Comparison of ENCODE assay signal across 28 cellular contexts in the genomic region with DNA sequence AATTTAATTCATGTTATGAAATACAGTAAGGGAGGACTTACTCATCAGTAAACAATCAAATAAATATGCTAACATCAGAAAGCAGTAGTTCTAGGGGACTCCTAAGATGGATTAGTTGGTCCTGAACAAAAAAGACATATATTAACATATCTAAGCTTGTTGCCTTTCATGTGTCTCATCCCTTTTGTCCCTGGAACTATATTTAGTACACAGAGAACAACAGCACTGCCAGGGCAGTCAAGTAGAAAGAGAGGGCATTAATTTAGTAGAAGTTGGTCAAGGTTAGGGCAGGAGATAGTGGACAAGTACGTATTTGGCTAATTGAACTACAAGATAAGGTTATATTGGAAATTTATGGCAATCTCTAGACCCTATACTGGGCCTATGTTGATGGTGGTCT.
"Had no signal": no experiment of that assay in that cellular context is flagged by ENCODE, and none has a peak within 500 bp of the region (broad histone marks: within the 10 kb centered on the region; RNA-seq: fewer than 3 reads in every experiment).

No MANE protein-coding gene starts in this region.

- H3K27me3 ChIP-seq: body of pancreas, breast epithelium, SJCRH30 had no signal

- H3K9me3 ChIP-seq: body of pancreas, breast epithelium, SJCRH30 had no signal

- H3K4me1 ChIP-seq: breast epithelium, SJCRH30 had no signal

- ATAC-seq: activated CD8-positive, alpha-beta T cell treated with anti-CD3 and anti-CD28 coated beads for 36 hours; activated T-cell treated with anti-CD3 and anti-CD28 coated beads, Interleukin-2, amount 50 U/mL, for 72 hours; activated T-helper 17 cell treated with anti-CD3 and anti-CD28 coated beads, Interleukin-2, amount 50 U/mL, for 72 hours; body of pancreas had no signal

- H3K4me3 ChIP-seq: body of pancreas, breast epithelium, PC-9, SJCRH30, SK-N-MC had no signal

- H3K36me3 ChIP-seq: breast epithelium, SJCRH30 had no signal

- DNase-seq: activated CD4-positive, alpha-beta T cell treated with anti-CD3 and anti-CD28 coated beads, Interleukin-2, amount 10 ng/mL, durations not matched to agents 24 days and 14 days; activated CD4-positive, alpha-beta T cell treated with anti-CD3 and anti-CD28 coated beads, Interleukin-2, amount 50 U/mL, for 4 hours; activated CD8-positive, alpha-beta T cell treated with anti-CD3 and anti-CD28 coated beads for 36 hours; activated effector memory CD4-positive, alpha-beta T cell treated with anti-CD3 and anti-CD28 coated beads, Interleukin-2, amount 50 U/mL, for 16 hours; activated naive CD4-positive, alpha-beta T cell; activated naive CD8-positive, alpha-beta T cell treated with anti-CD3 and anti-CD28 coated beads, Interleukin-2, amount 10 ng/mL, durations not matched to agents 7 days and 5 days; activated T-cell treated with anti-CD3 and anti-CD28 coated beads, Interleukin-2, amount 50 U/mL, for 1 hour; activated T-cell treated with anti-CD3 and anti-CD28 coated beads, Interleukin-2, amount 50 U/mL, for 72 hours; body of pancreas; caudate nucleus; cerebellar nuclear complex; Karpas-422; NCI-H1105; NCI-H1417 treated with DMSO at 0.1 percent for 48 hours; NCI-H187 treated with DMSO at 0.1 percent for 48 hours; NCI-H2081; NCI-H2171 treated with DMSO at 0.1 percent for 48 hours; NCI-H345; NCI-H524 treated with DMSO at 0.1 percent for 48 hours; NCI-H748 treated with DMSO at 0.1 percent for 48 hours; NK-92 treated with Interleukin-12 subunit alpha and Interleukin-12 subunit beta, amount 100 ng/mL, for 24 hours; PC-9; SHP77; SJCRH30 had no signal

- H3K27ac ChIP-seq: body of pancreas, breast epithelium, PC-9, RWPE1, SJCRH30, SK-N-MC had no signal
